Comparison of ENCODE assay signal across 11 cellular contexts in genomic region chr7:55325371-55325792, GRCh38. TPM values are rescaled to one million over a fixed set of nuclear protein-coding genes. Genes with fewer than 3 reads are reported as not detected.
DNase-seq lines count a peak whose midpoint lies in the region; ATAC-seq and TF ChIP-seq lines count a peak whose summit lies in the region.
"Had no signal": no experiment of that assay in that cellular context is flagged by ENCODE, and none has a peak within 500 bp of the region (broad histone marks: within the 10 kb centered on the region; RNA-seq: fewer than 3 reads in every experiment).

No MANE protein-coding gene starts in this region.

- intact Hi-C loops in gastrocnemius medialis (cut with DNase I; ENCODE audit: low total_unique reads): loop anchor here (2.0 kb wide), 1 partner anchor 41 kb away; no protein-coding TSS in a partner anchor

- no peaks in the 10 kb centered on the region for H3K36me3 ChIP-seq in gastrocnemius medialis

- H3K27me3 ChIP-seq in gastrocnemius medialis: no peaks in the 10 kb centered on the region

- peak; percentile 94 to 99 for ATAC-seq in gastrocnemius medialis
- ATAC-seq in HG02588 (IDR thresholded peaks at IDR 0.05; ENCODE audit: unreplicated experiment): no peak
- no peak for ATAC-seq in GM19328 (IDR thresholded peaks at IDR 0.05; ENCODE audit: unreplicated experiment)
- ATAC-seq: activated CD8-positive, alpha-beta T cell treated with anti-CD3 and anti-CD28 coated beads, Interleukin-2, amount 10 ng/mL, durations not matched to agents 7 days and 5 days; HCT116 had no signal

- TF ChIP-seq POLR2A in gastrocnemius medialis (IDR thresholded peaks at IDR 0.05): no peak

- in situ Hi-C loops in gastrocnemius medialis (cut with MboI; ENCODE audit: low sequenced_read_pairs in 4 of 4): no loop called here

- DNase-seq in EL (peak; percentile 94), RKO (ENCODE audit: low spot score) (peak; percentile 47), fibroblast of pulmonary artery (ENCODE audit: low read depth) (peak; percentile 89), gastrocnemius medialis (peak; percentile 63 to 83), globus pallidus (ENCODE audit: low spot score) (no peak)
- no peak for DNase-seq in activated CD8-positive, alpha-beta memory T cell treated with anti-CD3 and anti-CD28 coated beads for 24 hours
- DNase-seq: activated CD8-positive, alpha-beta T cell treated with anti-CD3 and anti-CD28 coated beads, Interleukin-2, amount 10 ng/mL, durations not matched to agents 7 days and 5 days; NCI-H2171 had no signal

- no peak for TF ChIP-seq CTCF in fibroblast of pulmonary artery (IDR thresholded peaks at IDR 0.05; ENCODE audit: low read length, missing control alignments)
- no peak for TF ChIP-seq CTCF in gastrocnemius medialis (IDR thresholded peaks at IDR 0.05 in 4 of 5, conservative IDR thresholded peaks at IDR 0.05 in 1 of 5)

- no peak overlapping the region for H3K4me3 ChIP-seq in fibroblast of pulmonary artery (replicated peaks; ENCODE audit: low read depth, low read length)
- no peak overlapping the region for H3K4me3 ChIP-seq in gastrocnemius medialis

- peak overlapping the region in 2 of 4 donors; percentile 12 to 75 for H3K27ac ChIP-seq in gastrocnemius medialis

- H3K9me3 ChIP-seq in gastrocnemius medialis: no peaks in the 10 kb centered on the region

- peaks cover 16 to 17% of the 10 kb centered on the region in 2 donors for H3K4me1 ChIP-seq in gastrocnemius medialis

RNA-seq across cellular contexts. Expression of gene LANCL2, which starts 39.8 kb away (rescaled TPM):
- 10 to 100 TPM in 1 of 4 donors, 1 to 10 TPM in 3; 5.1 to 13.0 (median 7.4) TPM for total RNA-seq in gastrocnemius medialis

Comparison
In these comparisons a context has a peak if more than half of its experiments do, and no peak if none do; other contexts are left out.
1. DNase-seq: peak in EL (single experiment), RKO (single experiment), fibroblast of pulmonary artery (single experiment) and gastrocnemius medialis (2 of 2); none in activated CD8-positive, alpha-beta memory T cell treated with anti-CD3 and anti-CD28 coated beads for 24 hours (single experiment) and globus pallidus (single experiment).
2. ATAC-seq: peak in gastrocnemius medialis (2 of 2); none in HG02588 (single experiment) and GM19328 (single experiment).